In genomic region chr9:129412814-129413536, GRCh38 we compare ENCODE assay signal across 8 cellular contexts.
DNase-seq lines count a peak whose midpoint lies in the region; ATAC-seq and TF ChIP-seq lines count a peak whose summit lies in the region.

No MANE protein-coding gene starts in this region.

- H3K79me2 ChIP-seq in hepatocyte = no peaks in the 10 kb centered on the region

- H4K20me1 ChIP-seq in hepatocyte (ENCODE audit: insufficient read depth, poor library complexity, severe bottlenecking) = no peaks in the 10 kb centered on the region

- H3K9me2 ChIP-seq in hepatocyte (replicated peaks; ENCODE audit: insufficient read depth) = no peaks in the 10 kb centered on the region

- peaks cover 12 to 28% of the 10 kb centered on the region in 2 donors for H3K4me1 ChIP-seq in ascending aorta
- H3K4me1 ChIP-seq in hepatocyte (ENCODE audit: insufficient read depth) = peaks cover 59% of the 10 kb centered on the region
- H3K4me1 ChIP-seq in psoas muscle = peaks cover 28% of the 10 kb centered on the region

- 14% methylated on average over 10 of the region's 49 CpGs for WGBS in hepatocyte (ENCODE audit: low lambda C conversion rate, missing lambda C conversion rate)
- 4 to 6% (median 6%) methylated on average over 33 to 49 of the region's 49 CpGs for WGBS in psoas muscle, 3 donors

- peak overlapping the region; percentile 2 for H2AFZ ChIP-seq in hepatocyte

- H3K36me3 ChIP-seq in ascending aorta (no peaks in the 10 kb centered on the region), hepatocyte (replicated peaks; ENCODE audit: insufficient read depth, low read depth) (no peaks in the 10 kb centered on the region), psoas muscle (ENCODE audit: insufficient read depth in 1 of 2, low read depth in 1 of 2) (no peaks in the 10 kb centered on the region)

- intact Hi-C loops in ascending aorta (cut with DNase I) = loop anchor here (1.0 to 2.0 kb wide), 7 partner anchors 28 to 274 kb away; no protein-coding TSS in a partner anchor
- intact Hi-C loops in psoas muscle (cut with DNase I) = loop anchor here (5.0 kb wide), 2 partner anchors 69 to 84 kb away; no protein-coding TSS in a partner anchor

- ATAC-seq in GM19397 (IDR thresholded peaks at IDR 0.05; ENCODE audit: unreplicated experiment) = peak; percentile 24
- peak; percentile 18 for ATAC-seq in HG03521 (IDR thresholded peaks at IDR 0.05; ENCODE audit: unreplicated experiment)
- peak; percentile 14 to 26 (median 17) for ATAC-seq in psoas muscle

- TF ChIP-seq CTCF in ascending aorta (IDR thresholded peaks at IDR 0.05) = peak in 1 of 3 experiments; percentile 9
- TF ChIP-seq CTCF in hepatocyte (IDR thresholded peaks at IDR 0.05; ENCODE audit: poor library complexity) = no peak
- TF ChIP-seq CTCF in psoas muscle (IDR thresholded peaks at IDR 0.05) = peak; percentile 11

- no peaks in the 10 kb centered on the region for H3K9me3 ChIP-seq in ascending aorta
- H3K9me3 ChIP-seq in hepatocyte (ENCODE audit: low read depth) = no peaks in the 10 kb centered on the region
- H3K9me3 ChIP-seq in psoas muscle = no peaks in the 10 kb centered on the region

- H3K4me3 ChIP-seq in ascending aorta (peak overlapping the region; percentile 66 to 82), hepatocyte (peak overlapping the region; percentile 51), psoas muscle (peak overlapping the region; percentile 80)

- in situ Hi-C loops in SK-MEL-5 (cut with HindIII; ENCODE audit: low pct_unique_long_range_greater_than_20kb, low sequenced_read_pairs) = no loop called here

- H3K27ac ChIP-seq in ascending aorta (peak overlapping the region; percentile 99 to 100), hepatocyte (peak overlapping the region; percentile 100), psoas muscle (peak overlapping the region; percentile 99)

- DNase-seq in C1 segment of cervical spinal cord (lab: John Stamatoyannopoulos, UW) (peak in 12 of 14 donors; percentile 40 to 82 (median 62)), SK-MEL-5 (ENCODE audit: low read depth, low spot score) (peak; percentile 61), ascending aorta (ENCODE audit: low spot score in 2 of 2) (peak; percentile 44 to 92), hepatocyte (ENCODE audit: low spot score) (peak; percentile 89), psoas muscle (peak; percentile 62 to 78)
- no peak for DNase-seq in central memory CD4-positive, alpha-beta T cell

- H3K27me3 ChIP-seq in ascending aorta = no peaks in the 10 kb centered on the region
- no peaks in the 10 kb centered on the region for H3K27me3 ChIP-seq in hepatocyte
- no peaks in the 10 kb centered on the region for H3K27me3 ChIP-seq in psoas muscle (ENCODE audit: insufficient read depth in 3 of 3, low read length in 2 of 3)

- H3K4me2 ChIP-seq in hepatocyte = peak overlapping the region; percentile 91
